8 cellular contexts compared by ENCODE assay signal in genomic region chr4:108036252-108036651, GRCh38. TPM values are rescaled to one million over a fixed set of nuclear protein-coding genes. Genes with fewer than 3 reads are reported as not detected.
A peak's percentile ranks its signal among the peaks of the same experiment; 100 is the strongest.
DNase-seq lines count a peak whose midpoint lies in the region; ATAC-seq and TF ChIP-seq lines count a peak whose summit lies in the region.

No MANE protein-coding gene starts in this region.

- TF ChIP-seq CTCF in ascending aorta (IDR thresholded peaks at IDR 0.05): no peak

- peaks cover 34 to 51% of the 10 kb centered on the region in 2 donors for H3K36me3 ChIP-seq in ascending aorta

- ATAC-seq in GM19467 (IDR thresholded peaks at IDR 0.05; ENCODE audit: unreplicated experiment) (peak; percentile 95), HG03439 (IDR thresholded peaks at IDR 0.05; ENCODE audit: unreplicated experiment) (peak; percentile 78)

- H3K27ac ChIP-seq in ascending aorta: no peak overlapping the region

- no peaks in the 10 kb centered on the region for H3K4me1 ChIP-seq in ascending aorta

- H3K4me3 ChIP-seq in ascending aorta: no peak overlapping the region

- peak; percentile 68 for DNase-seq in activated CD8-positive, alpha-beta memory T cell treated with anti-CD3 and anti-CD28 coated beads, Interleukin-2, amount 50 U/mL, for 48 hours
- peak; percentile 38 for DNase-seq in stimulated activated CD8-positive, alpha-beta memory T cell treated with anti-CD3 and anti-CD28 coated beads, Interleukin-12 subunit alpha, Interleukin-12 subunit beta, amount 100 ng/mL, for 1 hour (ENCODE audit: low read depth)
- DNase-seq in DMS53 treated with DMSO at 0.1 percent for 48 hours (lab: John Stamatoyannopoulos, UW; ENCODE audit: unreplicated experiment) (no peak), ascending aorta (ENCODE audit: low spot score in 2 of 2) (no peak), mesenteric fat pad (ENCODE audit: low spot score) (no peak), nucleus accumbens (lab: John Stamatoyannopoulos, UW) (no peak)

- no peaks in the 10 kb centered on the region for H3K9me3 ChIP-seq in ascending aorta

- intact Hi-C loops in ascending aorta (cut with DNase I): no loop called here

- H3K27me3 ChIP-seq in ascending aorta: no peaks in the 10 kb centered on the region

RNA-seq across cellular contexts. Expression of gene HADH, which starts 46.6 kb away (rescaled TPM):
- 34.3 TPM for total RNA-seq in ascending aorta
- 111 TPM for total RNA-seq in mesenteric fat pad

Comparison
In these comparisons a context has a peak if more than half of its experiments do, and no peak if none do; other contexts are left out.
1. DNase-seq: peak in activated CD8-positive, alpha-beta memory T cell treated with anti-CD3 and anti-CD28 coated beads, Interleukin-2, amount 50 U/mL, for 48 hours (single experiment) and stimulated activated CD8-positive, alpha-beta memory T cell treated with anti-CD3 and anti-CD28 coated beads, Interleukin-12 subunit alpha, Interleukin-12 subunit beta, amount 100 ng/mL, for 1 hour (single experiment); none in DMS53 treated with DMSO at 0.1 percent for 48 hours (single experiment), ascending aorta (0 of 2), mesenteric fat pad (single experiment) and nucleus accumbens (0 of 56).